Comparison of ENCODE assay signal across 1 cellular context in genomic region chr22:22942511-22943329, GRCh38.
TF ChIP-seq lines count a peak whose summit lies in the region.

No MANE protein-coding gene starts in this region.

TF ChIP-seq in HEK293, 187 proteins besides CTCF, POLR2A, EP300 and RAD21 (continued from another document and continues in another):
- TF ChIP-seq ATF2 (tag by site-specific recombination; IDR thresholded peaks at IDR 0.05; ENCODE audit: low read depth): no peak
- TF ChIP-seq ZNF155 (tag by site-specific recombination; IDR thresholded peaks at IDR 0.05): no peak
- peak; percentile 39; the same call in 1 of the 2 replicates for TF ChIP-seq PRDM10 (tag by site-specific recombination; IDR thresholded peaks at IDR 0.05)
- TF ChIP-seq ZNF571 (tag by site-specific recombination; IDR thresholded peaks at IDR 0.05): no peak
- no peak for TF ChIP-seq ZFP41 (tag by site-specific recombination; IDR thresholded peaks at IDR 0.05; ENCODE audit: borderline replicate concordance)
- TF ChIP-seq ZNF274 (IDR thresholded peaks at IDR 0.05; ENCODE audit: low read length): no peak
- no peak for TF ChIP-seq ZNF274 (tag by site-specific recombination; IDR thresholded peaks at IDR 0.05; ENCODE audit: borderline replicate concordance)
- peak; percentile 44; the same call in 1 of the 2 replicates for TF ChIP-seq SP7 (tag by site-specific recombination; IDR thresholded peaks at IDR 0.05)
- peak; percentile 89 for TF ChIP-seq EGR2 (tag by site-specific recombination; IDR thresholded peaks at IDR 0.05; ENCODE audit: low read depth)
- TF ChIP-seq OSR2 (tag by site-specific recombination; IDR thresholded peaks at IDR 0.05): no peak
- TF ChIP-seq ZNF433 (tag by site-specific recombination; IDR thresholded peaks at IDR 0.05; ENCODE audit: low read depth): no peak
- no peak for TF ChIP-seq ZNF843 (tag by site-specific recombination; IDR thresholded peaks at IDR 0.05)
- TF ChIP-seq ZFP3 (tag by site-specific recombination; IDR thresholded peaks at IDR 0.05; ENCODE audit: low read depth): no peak
- no peak for TF ChIP-seq ZNF239 (tag by site-specific recombination; IDR thresholded peaks at IDR 0.05)
- TF ChIP-seq ZNF37A (tag by site-specific recombination; IDR thresholded peaks at IDR 0.05): no peak
- TF ChIP-seq ZNF138 (tag by site-specific recombination; IDR thresholded peaks at IDR 0.05; ENCODE audit: borderline replicate concordance): no peak
- TF ChIP-seq ZFHX2 (tag by site-specific recombination; conservative IDR thresholded peaks at IDR 0.05): peak; percentile 96
- no peak for TF ChIP-seq ZNF202 (tag by site-specific recombination; IDR thresholded peaks at IDR 0.05; ENCODE audit: borderline replicate concordance)
- no peak for TF ChIP-seq KLF10 (tag by site-specific recombination; IDR thresholded peaks at IDR 0.05)
- TF ChIP-seq ZNF23 (tag by site-specific recombination; IDR thresholded peaks at IDR 0.05; ENCODE audit: borderline replicate concordance): no peak
- TF ChIP-seq ZNF692 (tag by site-specific recombination; IDR thresholded peaks at IDR 0.05): no peak
- TF ChIP-seq TSHZ1 (tag by site-specific recombination; IDR thresholded peaks at IDR 0.05; ENCODE audit: borderline replicate concordance): no peak
- no peak for TF ChIP-seq ZNF112 (tag by site-specific recombination; IDR thresholded peaks at IDR 0.05)
- no peak for TF ChIP-seq ZNF398 (tag by site-specific recombination; IDR thresholded peaks at IDR 0.05)
- no peak for TF ChIP-seq ZNF660 (tag by site-specific recombination; IDR thresholded peaks at IDR 0.05)
- no peak for TF ChIP-seq ZNF132 (tag by site-specific recombination; IDR thresholded peaks at IDR 0.05; ENCODE audit: borderline replicate concordance)
- TF ChIP-seq ZNF449 (tag by site-specific recombination; IDR thresholded peaks at IDR 0.05): no peak
- TF ChIP-seq HIC1 (tag by site-specific recombination; IDR thresholded peaks at IDR 0.05): no peak
- TF ChIP-seq GFI1B (tag by site-specific recombination; IDR thresholded peaks at IDR 0.05): no peak
- TF ChIP-seq ZNF114 (tag by site-specific recombination; IDR thresholded peaks at IDR 0.05): no peak
- TF ChIP-seq PRDM6 (tag by site-specific recombination; IDR thresholded peaks at IDR 0.05): no peak
- TF ChIP-seq ZNF350 (tag by site-specific recombination; IDR thresholded peaks at IDR 0.05): no peak
- no peak for TF ChIP-seq ZBTB10 (tag by site-specific recombination; IDR thresholded peaks at IDR 0.05)
- TF ChIP-seq ZBTB17 (tag by site-specific recombination; IDR thresholded peaks at IDR 0.05): peak; percentile 45
- no peak for TF ChIP-seq PBX3 (CRISPR knock-in tag; IDR thresholded peaks at IDR 0.05)
- no peak for TF ChIP-seq MEIS1 (CRISPR knock-in tag; IDR thresholded peaks at IDR 0.05; ENCODE audit: borderline replicate concordance)
- no peak for TF ChIP-seq KLF8 (tag by site-specific recombination; IDR thresholded peaks at IDR 0.05)
